ENCODE assay signal across 18 cellular contexts in the genomic region with DNA sequence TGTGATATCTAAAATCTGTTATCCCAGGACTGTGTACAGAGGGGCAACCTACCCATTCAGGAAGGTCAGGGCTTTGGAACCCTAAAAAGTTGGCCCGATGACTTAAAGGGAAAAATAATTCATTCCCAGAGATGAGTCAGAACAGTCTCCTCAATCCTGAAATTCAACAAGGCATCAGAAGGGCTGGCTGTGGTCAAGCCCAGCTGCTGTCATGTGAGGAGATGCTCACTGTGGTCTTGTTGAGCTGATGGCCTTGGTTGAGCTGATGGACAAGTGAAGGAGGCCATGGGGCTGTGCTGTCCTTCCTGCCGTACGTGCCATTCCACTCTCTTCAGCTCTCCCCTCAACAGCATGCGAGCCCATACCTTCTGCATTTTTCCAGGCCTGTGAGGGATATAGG. TPM values are rescaled to one million over a fixed set of nuclear protein-coding genes. Genes with fewer than 3 reads are reported as not detected.
DNase-seq lines count a peak whose midpoint lies in the region; TF ChIP-seq lines count a peak whose summit lies in the region.
"Had no signal": no experiment of that assay in that cellular context is flagged by ENCODE, and none has a peak within 500 bp of the region (broad histone marks: within the 10 kb centered on the region; RNA-seq: fewer than 3 reads in every experiment).

No MANE protein-coding gene starts in this region.

- DNase-seq in AG04450 (ENCODE audit: low read depth, low spot score) (no peak), LHCN-M2 (ENCODE audit: low read depth) (peak; percentile 66), foreskin melanocyte (peak; percentile 27), HUDEP-2 (lab: John Stamatoyannopoulos, UW; ENCODE audit: unreplicated experiment in 76 of 76) (no peak)
- DNase-seq in stimulated activated CD4-positive, alpha-beta T cell treated with anti-CD3 and anti-CD28 coated beads, Interleukin-15, amount 100 ng/mL, for 24 hours, result no peak
- DNase-seq in stimulated activated naive CD4-positive, alpha-beta T cell treated with Interleukin-2 at 50 U/mL for 16 hours (lab: John Stamatoyannopoulos, UW), result no peak
- DNase-seq: Caco-2; CD4-positive, alpha-beta T cell; GF-D8; H9; KBM-7; NCI-H1417 treated with DMSO at 0.1 percent for 48 hours; NCI-H187 treated with DMSO at 0.1 percent for 48 hours; NCI-H226; NCI-H524 treated with DMSO at 0.1 percent for 48 hours; SHP77; SK-N-SH had no signal

- POLR2A ChIA-PET in AG04450 (lab: Yijun Ruan, JAX), result no interaction called here

- H3K9me3 ChIP-seq in AG04450 (ENCODE audit: control insufficient read depth, insufficient read depth, low read length), result no peaks in the 10 kb centered on the region
- H3K9me3 ChIP-seq: Caco-2, SK-N-SH had no signal

- no peak for TF ChIP-seq CTCF in AG04450 (IDR thresholded peaks at IDR 0.05; ENCODE audit: low read depth, low read length)

- H3K27ac ChIP-seq in AG04450 (ENCODE audit: low read depth, low read length), result peak overlapping the region; percentile 21

- no peaks in the 10 kb centered on the region for H3K27me3 ChIP-seq in AG04450 (ENCODE audit: control insufficient read depth, insufficient read depth, low read length)

- no peak overlapping the region for H3K4me3 ChIP-seq in AG04450 (ENCODE audit: low read depth, low read length)

- CTCF ChIA-PET in AG04450 (lab: Charles Lee), result no interaction called here

RNA-seq across cellular contexts. Expression of a gene that starts 20.9 kb away (rescaled TPM):
- polyA plus RNA-seq in AG04450 (2011; rRNA removed), result 31.5 and 36.0 TPM in 2 replicates
- 42.5 and 44.7 TPM in 2 replicates for polyA minus RNA-seq in AG04450 (2011; rRNA and poly(A)+ RNA removed)
- 49.5 and 54.0 TPM in 2 replicates for total RNA-seq in LHCN-M2 (2014; rRNA removed)
- polyA plus RNA-seq in LHCN-M2 (2012), result 30.5 TPM

RNA-seq across cellular contexts. Expression of a gene that starts 27.7 kb away (rescaled TPM):
- 6.9 and 7.6 TPM in 2 replicates for polyA plus RNA-seq in AG04450 (2011; rRNA removed)
- 13.8 and 14.8 TPM in 2 replicates for polyA minus RNA-seq in AG04450 (2011; rRNA and poly(A)+ RNA removed)
- 6.0 and 6.8 TPM in 2 replicates for total RNA-seq in LHCN-M2 (2014; rRNA removed)
- polyA plus RNA-seq in LHCN-M2 (2012), result 4.8 TPM

RNA-seq across cellular contexts. Expression of a gene that starts 27.9 kb away (rescaled TPM):
- polyA plus RNA-seq in AG04450 (2011; rRNA removed), result 16.6 and 16.9 TPM in 2 replicates
- 14.7 and 22.3 TPM in 2 replicates for polyA minus RNA-seq in AG04450 (2011; rRNA and poly(A)+ RNA removed)
- total RNA-seq in LHCN-M2 (2014; rRNA removed), result 12.6 and 12.8 TPM in 2 replicates
- polyA plus RNA-seq in LHCN-M2 (2012), result 14.9 TPM

RNA-seq across cellular contexts. Expression of a gene that starts 41.7 kb away (rescaled TPM):
- polyA plus RNA-seq in AG04450 (2011; rRNA removed), result 0.19 and 0.32 TPM in 2 replicates
- 0.13 and 0.37 TPM in 2 replicates for polyA minus RNA-seq in AG04450 (2011; rRNA and poly(A)+ RNA removed)
- not detected in 2 replicates for total RNA-seq in LHCN-M2 (2014; rRNA removed)
- 0.01 TPM for polyA plus RNA-seq in LHCN-M2 (2012)
- total RNA-seq: Caco-2, M059J had no signal

Comparison
In these comparisons a context has a peak if more than half of its experiments do, and no peak if none do; other contexts are left out.
1. DNase-seq: peak in LHCN-M2 (single experiment) and foreskin melanocyte (single experiment); none in AG04450 (single experiment), stimulated activated CD4-positive, alpha-beta T cell treated with anti-CD3 and anti-CD28 coated beads, Interleukin-15, amount 100 ng/mL, for 24 hours (single experiment), HUDEP-2 (0 of 76) and stimulated activated naive CD4-positive, alpha-beta T cell treated with Interleukin-2 at 50 U/mL for 16 hours (single experiment).